In the genomic region with DNA sequence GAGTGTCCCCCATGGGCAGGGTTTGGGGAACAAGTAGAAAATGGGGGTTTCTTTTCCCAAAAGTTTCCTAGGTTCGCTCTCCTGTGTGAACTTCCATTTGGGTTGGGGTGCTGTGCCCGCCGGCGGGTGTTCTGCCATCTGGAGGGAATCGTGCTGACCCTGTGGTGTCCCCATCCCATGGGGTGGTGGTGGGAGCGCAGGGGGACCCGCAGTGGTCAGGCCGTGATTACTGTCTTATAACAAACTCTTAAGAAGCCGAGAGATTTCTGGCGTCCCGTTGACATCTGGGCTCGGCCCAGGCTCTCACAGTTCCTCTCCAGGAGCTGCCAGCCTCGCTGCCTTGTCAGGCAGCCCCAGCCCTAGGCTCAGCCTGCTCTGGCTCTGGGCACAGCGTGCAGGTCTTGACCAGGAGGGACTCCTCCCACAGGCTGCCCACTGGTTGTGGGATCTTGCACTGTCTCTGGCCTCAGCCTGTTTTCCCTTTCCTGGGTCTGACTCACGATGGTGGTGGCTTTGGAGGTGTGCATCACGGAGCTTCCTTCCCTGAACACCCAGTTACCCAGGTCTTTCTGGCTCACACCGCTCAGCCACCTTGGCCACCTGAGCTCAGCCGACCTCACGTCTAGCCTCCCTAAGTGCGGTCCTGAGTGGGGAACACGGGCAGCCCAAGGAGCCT, we compare ENCODE assay signal across 27 cellular contexts. TPM values are rescaled to one million over a fixed set of nuclear protein-coding genes. Genes with fewer than 3 reads are reported as not detected.
DNase-seq lines count a peak whose midpoint lies in the region; ATAC-seq and TF ChIP-seq lines count a peak whose summit lies in the region.
"Had no signal": no experiment of that assay in that cellular context is flagged by ENCODE, and none has a peak within 500 bp of the region (broad histone marks: within the 10 kb centered on the region; RNA-seq: fewer than 3 reads in every experiment).

No MANE protein-coding gene starts in this region.

- no peak for TF ChIP-seq POLR2A in suprapubic skin (IDR thresholded peaks at IDR 0.05)

- peaks cover 6% of the 10 kb centered on the region for H3K4me1 ChIP-seq in cardiac muscle cell (ENCODE audit: low read depth)
- H3K4me1 ChIP-seq in heart right ventricle, result peaks cover 0 to 9% (median 0%) of the 10 kb centered on the region in 9 donors
- H3K4me1 ChIP-seq in suprapubic skin, result peaks cover 36% of the 10 kb centered on the region

- TF ChIP-seq EP300 in suprapubic skin (IDR thresholded peaks at IDR 0.05), result no peak

- no peaks in the 10 kb centered on the region for H3K27me3 Mint-ChIP-seq in activated naive CD8-positive, alpha-beta T cell treated with anti-CD3 and anti-CD28 coated beads, Interleukin-2, amount 50 U/mL, for 24 hours
- H3K27me3 Mint-ChIP-seq: B cell; stimulated activated naive CD8-positive, alpha-beta T cell treated with anti-CD3 and anti-CD28 coated beads, Interleukin-15, amount 100 ng/mL, for 72 hours had no signal

- WGBS in heart right ventricle, 2 donors, result 92 to 94% methylated on average over 21 of the region's 21 CpGs
- 90% methylated on average over 8 of the region's 21 CpGs for WGBS in suprapubic skin

- H3K27me3 ChIP-seq in cardiac muscle cell, result no peaks in the 10 kb centered on the region
- H3K27me3 ChIP-seq in heart right ventricle, result no peaks in the 10 kb centered on the region
- no peaks in the 10 kb centered on the region for H3K27me3 ChIP-seq in suprapubic skin
- H3K27me3 ChIP-seq: esophagus muscularis mucosa, ovary, right atrium auricular region, tibial nerve had no signal

- ATAC-seq in heart right ventricle, result no peak
- no peak for ATAC-seq in activated naive CD8-positive, alpha-beta T cell treated with anti-CD3 and anti-CD28 coated beads, Interleukin-2, amount 50 U/mL, for 24 hours
- no peak for ATAC-seq in sciatic nerve
- ATAC-seq in SK-N-SH treated with all-trans-retinoic acid at 6 μM for 48 hours, result no peak
- ATAC-seq: stimulated activated naive CD8-positive, alpha-beta T cell treated with anti-CD3 and anti-CD28 coated beads, Interleukin-15, amount 100 ng/mL, for 72 hours had no signal

- H3K4me1 Mint-ChIP-seq in activated naive CD8-positive, alpha-beta T cell treated with anti-CD3 and anti-CD28 coated beads, Interleukin-2, amount 50 U/mL, for 24 hours, result no peaks in the 10 kb centered on the region

- H3K4me3 Mint-ChIP-seq in activated naive CD8-positive, alpha-beta T cell treated with anti-CD3 and anti-CD28 coated beads, Interleukin-2, amount 50 U/mL, for 24 hours, result no peak overlapping the region
- H3K4me3 Mint-ChIP-seq: activated naive CD4-positive, alpha-beta T cell treated with anti-CD3 and anti-CD28 coated beads for 36 hours; B cell; stimulated activated naive CD8-positive, alpha-beta T cell treated with anti-CD3 and anti-CD28 coated beads, Interleukin-15, amount 100 ng/mL, for 72 hours had no signal

- H3K36me3 ChIP-seq in cardiac muscle cell (peaks cover 3% of the 10 kb centered on the region), heart right ventricle (peaks cover 0 to 84% (median 0%) of the 10 kb centered on the region in 9 donors), suprapubic skin (peaks cover 31% of the 10 kb centered on the region)
- H3K36me3 ChIP-seq: ovary had no signal

- TF ChIP-seq CTCF in cardiac muscle cell (IDR thresholded peaks at IDR 0.05; ENCODE audit: low read depth, low read length), result no peak
- no peak for TF ChIP-seq CTCF in heart right ventricle (IDR thresholded peaks at IDR 0.05)
- TF ChIP-seq CTCF in fibroblast of mammary gland (conservative IDR thresholded peaks at IDR 0.05; ENCODE audit: control insufficient read depth, insufficient read depth, low read depth, low read length), result no peak
- TF ChIP-seq CTCF in suprapubic skin (IDR thresholded peaks at IDR 0.05), result no peak

- H3K9me3 ChIP-seq in cardiac muscle cell (ENCODE audit: low read depth) (no peaks in the 10 kb centered on the region), heart right ventricle (no peaks in the 10 kb centered on the region), suprapubic skin (no peaks in the 10 kb centered on the region)
- H3K9me3 ChIP-seq: esophagus muscularis mucosa, ovary, right atrium auricular region, tibial nerve had no signal

- peak overlapping the region; percentile 14 for H3K27ac Mint-ChIP-seq in activated naive CD8-positive, alpha-beta T cell treated with anti-CD3 and anti-CD28 coated beads, Interleukin-2, amount 50 U/mL, for 24 hours
- H3K27ac Mint-ChIP-seq: activated naive CD4-positive, alpha-beta T cell treated with anti-CD3 and anti-CD28 coated beads for 36 hours; B cell had no signal

- H3K36me3 Mint-ChIP-seq in activated naive CD8-positive, alpha-beta T cell treated with anti-CD3 and anti-CD28 coated beads, Interleukin-2, amount 50 U/mL, for 24 hours (ENCODE audit: low read depth), result peaks cover 12% of the 10 kb centered on the region

- no peaks in the 10 kb centered on the region for H3K9me3 Mint-ChIP-seq in activated naive CD8-positive, alpha-beta T cell treated with anti-CD3 and anti-CD28 coated beads, Interleukin-2, amount 50 U/mL, for 24 hours
- H3K9me3 Mint-ChIP-seq: activated naive CD4-positive, alpha-beta T cell treated with anti-CD3 and anti-CD28 coated beads for 36 hours; stimulated activated naive CD8-positive, alpha-beta T cell treated with anti-CD3 and anti-CD28 coated beads, Interleukin-15, amount 100 ng/mL, for 72 hours had no signal

- H3K27ac ChIP-seq in cardiac muscle cell (peak overlapping the region; percentile 28), heart right ventricle (no peak overlapping the region), suprapubic skin (peak overlapping the region; percentile 57)
- H3K27ac ChIP-seq: esophagus muscularis mucosa, ovary, right atrium auricular region, tibial nerve had no signal

- intact Hi-C loops in heart right ventricle (cut with DNase I), result no loop called here
- intact Hi-C loops in sciatic nerve (cut with DNase I), result no loop called here

- no peak overlapping the region for H3K4me3 ChIP-seq in cardiac muscle cell
- H3K4me3 ChIP-seq in heart right ventricle, result no peak overlapping the region
- H3K4me3 ChIP-seq in fibroblast of mammary gland (ENCODE audit: control insufficient read depth, low read depth, low read length), result no peak overlapping the region
- H3K4me3 ChIP-seq in suprapubic skin, result no peak overlapping the region
- H3K4me3 ChIP-seq: esophagus muscularis mucosa, lung, ovary, right atrium auricular region, tibial nerve had no signal

- no peak for DNase-seq in cardiac muscle cell (ENCODE audit: low read depth in 1 of 2, low spot score in 1 of 2)
- DNase-seq in heart right ventricle, result no peak
- DNase-seq in activated naive CD8-positive, alpha-beta T cell treated with anti-CD3 and anti-CD28 coated beads, Interleukin-2, amount 50 U/mL, for 24 hours, result no peak
- peak; percentile 24 for DNase-seq in fibroblast of mammary gland (ENCODE audit: low read depth)
- DNase-seq in suprapubic skin (ENCODE audit: low spot score in 2 of 2), result no peak
- DNase-seq in sciatic nerve (ENCODE audit: low spot score), result no peak
- no peak for DNase-seq in NCI-H187 (lab: John Stamatoyannopoulos, UW)
- DNase-seq: activated CD4-positive, CD25-positive, alpha-beta regulatory T cell treated with anti-CD3 and anti-CD28 coated beads, Interleukin-2, amount 50 U/mL, for 72 hours; activated naive CD4-positive, alpha-beta T cell treated with anti-CD3 and anti-CD28 coated beads for 36 hours; activated T-cell treated with anti-CD3 and anti-CD28 coated beads, Interleukin-2, amount 50 U/mL, for 48 hours; aorta; cerebellar nuclear complex; effector CD4-positive, alpha-beta T cell; Karpas-422; kidney; NCI-H1694 treated with DMSO at 0.1 percent for 48 hours; NCI-H69; ovary; stimulated activated CD4-positive, alpha-beta T cell treated with anti-CD3 and anti-CD28 coated beads, Interleukin-12 subunit alpha, Interleukin-12 subunit beta, amount 100 ng/mL, for 4 hours; stimulated activated CD4-positive, alpha-beta T cell treated with anti-CD3 and anti-CD28 coated beads, Interleukin-4, amount 100 ng/mL, for 4 hours; stimulated activated naive CD8-positive, alpha-beta T cell treated with anti-CD3 and anti-CD28 coated beads, Interleukin-15, amount 100 ng/mL, for 72 hours had no signal

TF ChIP-seq in SK-N-SH treated with all-trans-retinoic acid at 6 μM for 48 hours, 23 proteins besides CTCF, POLR2A, EP300 and RAD21 (continues in another document):
- no peak for TF ChIP-seq ZC3H10 (CRISPR knock-in tag; IDR thresholded peaks at IDR 0.05)
- TF ChIP-seq ESRRG (CRISPR knock-in tag; IDR thresholded peaks at IDR 0.05), result no peak
- TF ChIP-seq BACH2 (CRISPR knock-in tag; IDR thresholded peaks at IDR 0.05; ENCODE audit: borderline replicate concordance), result no peak
- no peak for TF ChIP-seq ZFP30 (CRISPR knock-in tag; IDR thresholded peaks at IDR 0.05)

RNA-seq across cellular contexts. Expression of gene PLEKHJ1, which starts 34.5 kb away (rescaled TPM):
- 255 and 361 TPM in 2 replicates for total RNA-seq in cardiac muscle cell
- polyA plus RNA-seq in cardiac muscle cell, result 297 and 342 TPM in 2 replicates
- total RNA-seq in heart right ventricle, result 10 to 100 TPM; 40.0 to 76.5 (median 45.0) TPM
- 100 to 1,000 TPM in 1 of 2 donors, 10 to 100 TPM in 1; 83.6 to 103 TPM for polyA plus RNA-seq in heart right ventricle
- 10 to 100 TPM; 36.1 to 78.0 (median 62.9) TPM for total RNA-seq in suprapubic skin
- 34.2 TPM for total RNA-seq in sciatic nerve

RNA-seq across cellular contexts. Expression of gene SF3A2, which starts 35.0 kb away (rescaled TPM):
- 60.6 and 66.9 TPM in 2 replicates for total RNA-seq in cardiac muscle cell
- 110 and 111 TPM in 2 replicates for polyA plus RNA-seq in cardiac muscle cell
- total RNA-seq in heart right ventricle, result 10 to 100 TPM; 24.6 to 45.2 (median 30.4) TPM
- 10 to 100 TPM; 25.8 to 47.3 TPM for polyA plus RNA-seq in heart right ventricle
- 100 to 1,000 TPM in 1 of 4 donors, 10 to 100 TPM in 3; 48.0 to 103 (median 64.8) TPM for total RNA-seq in suprapubic skin
- 65.0 TPM for total RNA-seq in sciatic nerve

RNA-seq across cellular contexts. Expression of gene DOT1L, which starts 37.9 kb away (rescaled TPM):
- total RNA-seq in cardiac muscle cell (25.3 and 53.8 TPM in 2 replicates), heart right ventricle (10 to 100 TPM in 7 of 10 donors, 1 to 10 TPM in 3; 7.0 to 16.0 (median 12.5) TPM), suprapubic skin (10 to 100 TPM; 21.6 to 36.8 (median 25.7) TPM), sciatic nerve (26.3 TPM)
- polyA plus RNA-seq in cardiac muscle cell (15.6 and 19.1 TPM in 2 replicates), heart right ventricle (10 to 100 TPM in 1 of 2 donors, 1 to 10 TPM in 1; 9.2 to 12.1 TPM)

RNA-seq across cellular contexts. Expression of gene AMH, which starts 47.5 kb away (rescaled TPM):
- total RNA-seq in cardiac muscle cell, result 24.1 and 45.6 TPM in 2 replicates
- 23.2 and 71.4 TPM in 2 replicates for polyA plus RNA-seq in cardiac muscle cell
- under 1 TPM; 0.15 to 0.70 (median 0.41) TPM for total RNA-seq in heart right ventricle
- polyA plus RNA-seq in heart right ventricle, result 1 to 10 TPM in 1 of 2 donors, under 1 TPM in 1; 0.30 to 1.0 TPM
- total RNA-seq in suprapubic skin, result 1 to 10 TPM; 1.7 to 4.3 (median 3.0) TPM
- total RNA-seq in sciatic nerve, result 1.3 TPM

RNA-seq across cellular contexts. Expression of gene AP3D1, which starts 50.2 kb away (rescaled TPM):
- 118 and 125 TPM in 2 replicates for total RNA-seq in cardiac muscle cell
- polyA plus RNA-seq in cardiac muscle cell, result 112 and 115 TPM in 2 replicates
- 100 to 1,000 TPM in 1 of 10 donors, 10 to 100 TPM in 9; 68.4 to 168 (median 81.9) TPM for total RNA-seq in heart right ventricle
- 10 to 100 TPM; 63.9 to 95.1 TPM for polyA plus RNA-seq in heart right ventricle
- 10 to 100 TPM; 65.4 to 99.4 (median 85.4) TPM for total RNA-seq in suprapubic skin
- total RNA-seq in sciatic nerve, result 81.4 TPM

Comparison
In these comparisons a context has a peak if more than half of its experiments do, and no peak if none do; other contexts are left out.
1. H3K27ac ChIP-seq: peak in cardiac muscle cell (single experiment) and suprapubic skin (single experiment); none in heart right ventricle (0 of 10).